9 cellular contexts compared by ENCODE assay signal in the genomic region with DNA sequence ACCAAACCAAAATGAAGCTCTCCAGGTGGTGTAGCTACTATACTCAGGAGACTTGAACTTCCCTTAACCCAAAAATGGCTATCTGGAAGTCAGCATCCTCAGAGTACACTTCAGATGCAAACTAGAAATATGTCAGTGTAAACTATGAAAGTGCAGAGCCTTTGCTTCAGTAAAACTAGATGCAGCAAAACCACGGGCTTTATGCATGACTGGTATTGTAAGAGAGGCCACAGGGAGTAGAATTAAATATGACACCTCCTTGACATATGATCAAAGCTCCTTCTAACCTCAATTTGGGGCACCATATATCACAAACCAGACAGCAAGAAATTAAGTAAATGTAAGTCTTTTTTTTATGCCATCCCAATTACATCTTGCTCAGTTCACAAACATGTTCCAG. TPM values are rescaled to one million over a fixed set of nuclear protein-coding genes. Genes with fewer than 3 reads are reported as not detected.
A peak's percentile ranks its signal among the peaks of the same experiment; 100 is the strongest.
DNase-seq lines count a peak whose midpoint lies in the region; ATAC-seq, FAIRE-seq and TF ChIP-seq lines count a peak whose summit lies in the region.
"Not testable (repeated sequence)": the region's sequence is repeated elsewhere in the genome, so short reads cannot be mapped to it uniquely, and the experiment has no call there.
"Had no signal": no experiment of that assay in that cellular context is flagged by ENCODE, and none has a peak within 500 bp of the region (broad histone marks: within the 10 kb centered on the region; RNA-seq: fewer than 3 reads in every experiment).

No MANE protein-coding gene starts in this region.

- FAIRE-seq in RCC 7860 (lab: Jason Lieb, UNC), result peak; percentile 66

- H3K4me3 ChIP-seq in mucosa of descending colon, result not testable (repeated sequence)

- H3K27ac Mint-ChIP-seq in activated naive CD4-positive, alpha-beta T cell treated with anti-CD3 and anti-CD28 coated beads, Interleukin-2, amount 50 U/mL, for 72 hours, result not testable (repeated sequence)

- peak; percentile 76 for ATAC-seq in GM18498 (IDR thresholded peaks at IDR 0.05; ENCODE audit: unreplicated experiment)
- ATAC-seq in GM19351 (IDR thresholded peaks at IDR 0.05; ENCODE audit: unreplicated experiment), result peak; percentile 86
- peak; percentile 76 for ATAC-seq in GM21576 (IDR thresholded peaks at IDR 0.05; ENCODE audit: unreplicated experiment)
- peak; percentile 82 for ATAC-seq in HG02870 (IDR thresholded peaks at IDR 0.05; ENCODE audit: unreplicated experiment)
- peak; percentile 52 for ATAC-seq in HG03135 (IDR thresholded peaks at IDR 0.05; ENCODE audit: unreplicated experiment)
- ATAC-seq in activated naive CD4-positive, alpha-beta T cell treated with anti-CD3 and anti-CD28 coated beads, Interleukin-2, amount 50 U/mL, for 72 hours, result peak; percentile 53 to 58
- ATAC-seq in mucosa of descending colon, result peak; percentile 34

- not testable (repeated sequence) for TF ChIP-seq CTCF in mucosa of descending colon (IDR thresholded peaks at IDR 0.05)

- H3K36me3 ChIP-seq in mucosa of descending colon (ENCODE audit: low read depth), result not testable (repeated sequence)

- H3K9me3 Mint-ChIP-seq in activated naive CD4-positive, alpha-beta T cell treated with anti-CD3 and anti-CD28 coated beads, Interleukin-2, amount 50 U/mL, for 72 hours, result not testable (repeated sequence)

- not testable (repeated sequence) for H3K4me1 ChIP-seq in mucosa of descending colon (ENCODE audit: low read depth)

- DNase-seq in RCC 7860 (ENCODE audit: low spot score); activated naive CD4-positive, alpha-beta T cell treated with anti-CD3 and anti-CD28 coated beads, Interleukin-2, amount 50 U/mL, for 72 hours (ENCODE audit: low spot score in 2 of 2); mucosa of descending colon: not testable (repeated sequence)

- H3K9me3 ChIP-seq in mucosa of descending colon, result not testable (repeated sequence)

- intact Hi-C loops in mucosa of descending colon (cut with DNase I, micrococcal nuclease), result not testable (repeated sequence)

- H3K36me3 Mint-ChIP-seq in activated naive CD4-positive, alpha-beta T cell treated with anti-CD3 and anti-CD28 coated beads, Interleukin-2, amount 50 U/mL, for 72 hours, result not testable (repeated sequence)

RNA-seq across cellular contexts. Expression of gene SRGAP2B, which starts 47.6 kb away (rescaled TPM):
- total RNA-seq in activated naive CD4-positive, alpha-beta T cell treated with anti-CD3 and anti-CD28 coated beads, Interleukin-2, amount 50 U/mL, for 72 hours, result 10 to 100 TPM; 24.4 to 50.1 TPM
- total RNA-seq in mucosa of descending colon, result 10 to 100 TPM in 2 of 3 donors, 1 to 10 TPM in 1; 5.7 to 25.8 (median 10.6) TPM

RNA-seq across cellular contexts. Expression of gene FAM72D, which starts 48.2 kb away (rescaled TPM):
- total RNA-seq in activated naive CD4-positive, alpha-beta T cell treated with anti-CD3 and anti-CD28 coated beads, Interleukin-2, amount 50 U/mL, for 72 hours, result 10 to 100 TPM; 18.1 to 32.4 TPM
- 1 to 10 TPM in 1 of 3 donors, under 1 TPM in 2; 0.19 to 1.1 (median 0.26) TPM for total RNA-seq in mucosa of descending colon
- total RNA-seq: CD8-positive, alpha-beta T cell had no signal

Comparison
In these comparisons a context has a peak if more than half of its experiments do, and no peak if none do; other contexts are left out.
1. ATAC-seq: peak in every context shown above with its lines; median percentile 86 in GM19351; 82 in HG02870; 76 in GM18498; 76 in GM21576; 56 in activated naive CD4-positive, alpha-beta T cell treated with anti-CD3 and anti-CD28 coated beads, Interleukin-2, amount 50 U/mL, for 72 hours; 52 in HG03135; 34 in mucosa of descending colon.
2. RNA of gene FAM72D, which starts 48.2 kb away (total RNA-seq): 18.1 to 32.4 TPM in activated naive CD4-positive, alpha-beta T cell treated with anti-CD3 and anti-CD28 coated beads, Interleukin-2, amount 50 U/mL, for 72 hours; 0.19 to 1.1 TPM in mucosa of descending colon; every median in the first group is over 4 times any median in the second.